In genomic region chr9:132232522-132232921, GRCh38 we compare ENCODE assay signal across 7 cellular contexts.
"Had no signal": no experiment of that assay in that cellular context is flagged by ENCODE, and none has a peak within 500 bp of the region (broad histone marks: within the 10 kb centered on the region; RNA-seq: fewer than 3 reads in every experiment).

No MANE protein-coding gene starts in this region.

- H3K36me3 Mint-ChIP-seq: IgD-negative memory B cell had no signal

- DNase-seq: H9, HCEC 1CT, KBM-7 had no signal

- H3K27ac Mint-ChIP-seq: GM23338, H9, IgD-negative memory B cell had no signal

- H3K4me2 ChIP-seq: GM23338, KMS-11 had no signal

- H3K27ac ChIP-seq: HL-60, KMS-11 had no signal

- H2AFZ ChIP-seq: GM23338 had no signal

- H3K4me3 Mint-ChIP-seq: GM23338, H9, IgD-negative memory B cell had no signal

- H3K9me3 Mint-ChIP-seq: GM23338, H9, IgD-negative memory B cell had no signal

- H3K9ac ChIP-seq: KMS-11 had no signal

- H3K4me3 ChIP-seq: GM23338 had no signal
